ENCODE assay signal across 2 cellular contexts in the genomic region with DNA sequence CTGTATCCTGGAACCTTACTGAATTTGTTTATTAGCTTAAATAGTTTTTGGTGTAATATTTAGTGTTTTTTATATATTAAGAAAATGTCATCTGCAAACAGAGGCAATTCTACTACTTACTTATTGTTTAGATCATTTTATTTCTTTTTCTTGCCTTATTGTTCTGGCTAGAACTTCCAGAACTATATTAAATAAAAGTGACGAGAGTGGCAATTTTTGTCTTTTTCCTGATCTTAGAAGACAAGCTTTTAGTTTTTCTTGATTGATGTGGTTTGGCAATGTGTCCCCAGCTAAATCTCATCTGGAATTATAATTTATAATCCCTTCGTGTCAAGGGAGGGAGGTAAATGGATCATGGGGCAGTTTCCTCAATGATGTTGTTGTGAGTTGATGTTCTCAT.
TF ChIP-seq lines count a peak whose summit lies in the region.

No MANE protein-coding gene starts in this region.

TF ChIP-seq in A549, 52 proteins besides CTCF, POLR2A, EP300 and RAD21:
- TF ChIP-seq MAFK (IDR thresholded peaks at IDR 0.05; ENCODE audit: partially characterized antibody) (peak; percentile 65), PHF8 (IDR thresholded peaks at IDR 0.05; ENCODE audit: borderline replicate concordance, low read depth) (no peak), MAZ (IDR thresholded peaks at IDR 0.05; ENCODE audit: borderline replicate concordance, low read depth, low read length) (no peak)

TF ChIP-seq in IMR-90, 13 proteins besides CTCF, POLR2A, EP300 and RAD21:
- TF ChIP-seq SMC3 (IDR thresholded peaks at IDR 0.05; ENCODE audit: low read depth, low read length) (no peak), MAFK (IDR thresholded peaks at IDR 0.05; ENCODE audit: low read depth, low read length) (peak; percentile 68)
